In the genomic region with DNA sequence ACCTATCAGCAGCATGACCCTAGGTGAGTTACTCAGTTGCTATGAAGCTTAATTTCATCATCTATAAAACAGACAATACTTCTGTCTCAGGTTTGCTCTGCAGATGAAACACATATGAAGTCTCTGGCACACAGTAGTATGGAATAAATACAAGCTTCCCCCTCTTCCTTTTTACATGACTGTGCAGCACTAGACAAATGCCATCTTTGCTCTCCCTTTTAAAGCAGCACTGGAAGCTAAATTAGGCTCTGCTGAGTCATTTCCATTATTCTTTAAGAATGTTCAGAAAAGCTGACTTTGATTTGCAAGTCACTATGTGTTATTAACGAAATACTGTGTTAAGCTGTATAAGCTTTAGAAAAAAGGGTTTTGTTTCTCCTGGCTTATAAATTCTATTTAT, we compare ENCODE assay signal across 1 cellular context.
A peak's percentile ranks its signal among the peaks of the same experiment; 100 is the strongest.
TF ChIP-seq lines count a peak whose summit lies in the region.

No MANE protein-coding gene starts in this region.

TF ChIP-seq in endothelial cell of umbilical vein, 7 proteins besides CTCF, POLR2A, EP300 and RAD21 (continued from another document):
- TF ChIP-seq GATA2 (IDR thresholded peaks at IDR 0.05; ENCODE audit: insufficient read depth, insufficient read length, low read depth, low read length) (no peak), JUN (IDR thresholded peaks at IDR 0.05; ENCODE audit: borderline replicate concordance, insufficient read depth, insufficient read length, low read depth) (peak; percentile 28), MAX (IDR thresholded peaks at IDR 0.05; ENCODE audit: insufficient read depth, insufficient read length) (no peak), POLR2AphosphoS5 (IDR thresholded peaks at IDR 0.05; ENCODE audit: insufficient read depth, low read depth, low read length) (no peak), FOS (IDR thresholded peaks at IDR 0.05; ENCODE audit: borderline replicate concordance, insufficient read depth, low read length) (peak; percentile 66)
